32 cellular contexts compared by ENCODE assay signal in genomic region chr12:62749586-62749985, GRCh38.
"Had no signal": no experiment of that assay in that cellular context is flagged by ENCODE, and none has a peak within 500 bp of the region (broad histone marks: within the 10 kb centered on the region; RNA-seq: fewer than 3 reads in every experiment).

No MANE protein-coding gene starts in this region.

- H3K27me3 ChIP-seq: MG63, Peyer's patch, SJSA1 had no signal

- H3K4me3 Mint-ChIP-seq: activated CD4-positive, alpha-beta memory T cell treated with anti-CD3 and anti-CD28 coated beads, Interleukin-2, amount 10 ng/mL, durations not matched to agents 7 days and 5 days; activated CD8-positive, alpha-beta memory T cell treated with anti-CD3 and anti-CD28 coated beads, Interleukin-2, amount 10 ng/mL, durations not matched to agents 7 days and 5 days; activated naive CD4-positive, alpha-beta T cell treated with anti-CD3 and anti-CD28 coated beads, Interleukin-2, amount 10 ng/mL, durations not matched to agents 7 days and 5 days; activated naive CD8-positive, alpha-beta T cell; activated naive CD8-positive, alpha-beta T cell treated with anti-CD3 and anti-CD28 coated beads, Interleukin-2, amount 50 U/mL, for 24 hours; brain had no signal

- H3K27ac Mint-ChIP-seq: activated CD4-positive, alpha-beta memory T cell treated with anti-CD3 and anti-CD28 coated beads, Interleukin-2, amount 10 ng/mL, durations not matched to agents 7 days and 5 days; activated CD8-positive, alpha-beta memory T cell treated with anti-CD3 and anti-CD28 coated beads, Interleukin-2, amount 10 ng/mL, durations not matched to agents 7 days and 5 days; activated naive CD4-positive, alpha-beta T cell treated with anti-CD3 and anti-CD28 coated beads, Interleukin-2, amount 10 ng/mL, durations not matched to agents 7 days and 5 days; activated naive CD8-positive, alpha-beta T cell; activated naive CD8-positive, alpha-beta T cell treated with anti-CD3 and anti-CD28 coated beads, Interleukin-2, amount 50 U/mL, for 24 hours had no signal

- H3K9me3 ChIP-seq: MG63, Peyer's patch, SJSA1 had no signal

- H3K36me3 Mint-ChIP-seq: activated naive CD4-positive, alpha-beta T cell treated with anti-CD3 and anti-CD28 coated beads, Interleukin-2, amount 10 ng/mL, durations not matched to agents 7 days and 5 days; activated naive CD8-positive, alpha-beta T cell; brain had no signal

- H3K4me1 Mint-ChIP-seq: activated naive CD4-positive, alpha-beta T cell treated with anti-CD3 and anti-CD28 coated beads, Interleukin-2, amount 10 ng/mL, durations not matched to agents 7 days and 5 days; activated naive CD8-positive, alpha-beta T cell treated with anti-CD3 and anti-CD28 coated beads, Interleukin-2, amount 50 U/mL, for 24 hours had no signal

- H3K27ac ChIP-seq: Peyer's patch, SJSA1, WERI-Rb-1 had no signal

- DNase-seq: activated CD4-positive, alpha-beta memory T cell treated with anti-CD3 and anti-CD28 coated beads, Interleukin-2, amount 10 ng/mL, durations not matched to agents 7 days and 5 days; activated CD4-positive, alpha-beta T cell treated with anti-CD3 and anti-CD28 coated beads for 1 hour; activated CD4-positive, alpha-beta T cell treated with anti-CD3 and anti-CD28 coated beads for 48 hours; activated CD4-positive, CD25-positive, alpha-beta regulatory T cell; activated CD8-positive, alpha-beta memory T cell treated with anti-CD3 and anti-CD28 coated beads for 24 hours; activated CD8-positive, alpha-beta memory T cell treated with anti-CD3 and anti-CD28 coated beads, Interleukin-2, amount 10 ng/mL, durations not matched to agents 7 days and 5 days; activated effector memory CD4-positive, alpha-beta T cell treated with Interleukin-2 at 50 U/mL for 16 hours; activated naive CD4-positive, alpha-beta T cell treated with anti-CD3 and anti-CD28 coated beads, Interleukin-2, amount 10 ng/mL, durations not matched to agents 7 days and 5 days; activated naive CD8-positive, alpha-beta T cell treated with anti-CD3 and anti-CD28 coated beads, Interleukin-2, amount 50 U/mL, for 24 hours; activated T-cell treated with anti-CD3 and anti-CD28 coated beads, Interleukin-2, amount 50 U/mL, for 48 hours; anterior cingulate cortex; caudate nucleus; cerebellar nuclear complex; Kasumi-1; MG63; NCI-H1048; NCI-H1436 treated with DMSO at 0.1 percent for 48 hours; NCI-H1694 treated with DMSO at 0.1 percent for 48 hours; NCI-H2029; NCI-H345; NCI-H524 treated with DMSO at 0.1 percent for 48 hours; Peyer's patch; RPMI8226; SHP77 treated with DMSO at 0.1 percent for 48 hours; SW 1271; T-helper 1 cell; T-helper 2 cell; T-helper 9 cell; WERI-Rb-1 had no signal

- ATAC-seq: activated CD8-positive, alpha-beta memory T cell treated with anti-CD3 and anti-CD28 coated beads, Interleukin-2, amount 10 ng/mL, durations not matched to agents 7 days and 5 days; activated naive CD8-positive, alpha-beta T cell treated with anti-CD3 and anti-CD28 coated beads, Interleukin-2, amount 50 U/mL, for 24 hours had no signal

- H3K36me3 ChIP-seq: MG63, Peyer's patch, SJSA1, WERI-Rb-1 had no signal

- H3K9me3 Mint-ChIP-seq: activated CD4-positive, alpha-beta memory T cell treated with anti-CD3 and anti-CD28 coated beads, Interleukin-2, amount 10 ng/mL, durations not matched to agents 7 days and 5 days; activated naive CD4-positive, alpha-beta T cell treated with anti-CD3 and anti-CD28 coated beads, Interleukin-2, amount 10 ng/mL, durations not matched to agents 7 days and 5 days; activated naive CD8-positive, alpha-beta T cell treated with anti-CD3 and anti-CD28 coated beads, Interleukin-2, amount 50 U/mL, for 24 hours had no signal

- H3K4me1 ChIP-seq: Peyer's patch had no signal

- H3K4me3 ChIP-seq: MG63, Peyer's patch, SJSA1 had no signal
